Comparison of ENCODE assay signal across 9 cellular contexts in the genomic region with DNA sequence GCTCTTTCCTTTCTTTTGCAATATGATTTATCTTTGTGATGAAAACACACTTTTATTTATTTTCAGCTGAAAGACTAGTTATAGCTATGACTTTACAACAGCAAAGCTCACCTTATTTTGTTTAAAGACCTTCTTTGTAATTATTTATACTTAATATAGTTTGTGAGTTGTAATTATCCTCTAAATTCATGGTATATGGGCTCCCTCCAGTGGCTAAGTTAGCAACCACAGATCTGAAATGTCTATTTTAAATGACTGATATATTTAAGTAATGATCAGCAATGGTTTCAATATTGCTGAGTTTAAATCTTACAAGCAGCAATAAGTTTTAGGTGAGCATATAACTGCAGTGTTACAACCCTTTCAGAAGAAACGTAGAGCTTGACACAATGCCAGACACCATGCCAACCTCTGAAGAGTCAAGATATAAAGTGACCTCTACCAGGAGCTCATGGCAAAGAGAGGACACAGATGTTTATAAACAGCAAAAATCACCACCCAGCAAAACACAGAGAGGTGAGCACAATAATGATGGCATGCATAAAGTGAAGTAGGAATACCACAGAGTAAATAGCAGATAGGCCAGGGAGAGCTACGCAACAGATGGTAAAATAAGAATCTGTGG.
A peak's percentile ranks its signal among the peaks of the same experiment; 100 is the strongest.
DNase-seq lines count a peak whose midpoint lies in the region; ATAC-seq, FAIRE-seq and TF ChIP-seq lines count a peak whose summit lies in the region.
"Had no signal": no experiment of that assay in that cellular context is flagged by ENCODE, and none has a peak within 500 bp of the region (broad histone marks: within the 10 kb centered on the region; RNA-seq: fewer than 3 reads in every experiment).

No MANE protein-coding gene starts in this region.

- no peak for DNase-seq in HFF-Myc (ENCODE audit: extremely low read depth, low read depth)
- DNase-seq in SK-MEL-5 (ENCODE audit: low read depth, low spot score), result peak; percentile 40
- DNase-seq in frontal cortex (ENCODE audit: low spot score in 2 of 2), result peak in 1 of 2 donors; percentile 2
- DNase-seq in smooth muscle cell of the brain vasculature (ENCODE audit: low read depth, low spot score), result peak; percentile 31
- DNase-seq in natural killer cell, result no peak
- no peak for DNase-seq in mucosa of gallbladder (ENCODE audit: low spot score)
- DNase-seq in NCI-H2107 treated with DMSO at 0.1 percent for 48 hours (lab: John Stamatoyannopoulos, UW; ENCODE audit: unreplicated experiment), result no peak

- H3K4me3 Mint-ChIP-seq in natural killer cell, result no peak overlapping the region

- intact Hi-C loops in natural killer cell (cut with micrococcal nuclease), result no loop called here

- no peak overlapping the region for H3K4me3 ChIP-seq in HFF-Myc (replicated peaks; ENCODE audit: low read depth, low read length)
- H3K4me3 ChIP-seq: mucosa of descending colon had no signal

- H3K36me3 Mint-ChIP-seq in natural killer cell, result no peaks in the 10 kb centered on the region

- peak; percentile 34 for FAIRE-seq in frontal cortex (lab: Jason Lieb, UNC)

- H3K27ac Mint-ChIP-seq in natural killer cell, result no peak overlapping the region

- no peak for ATAC-seq in GM21786 (IDR thresholded peaks at IDR 0.05; ENCODE audit: unreplicated experiment)
- ATAC-seq in natural killer cell, result no peak
- ATAC-seq: mucosa of descending colon had no signal

- H3K4me1 Mint-ChIP-seq in natural killer cell, result no peaks in the 10 kb centered on the region

- peaks cover 8 to 10% of the 10 kb centered on the region in 2 donors for H3K9me3 Mint-ChIP-seq in natural killer cell

- in situ Hi-C loops in SK-MEL-5 (cut with HindIII; ENCODE audit: low pct_unique_long_range_greater_than_20kb, low sequenced_read_pairs), result no loop called here

- TF ChIP-seq CTCF in HFF-Myc (IDR thresholded peaks at IDR 0.05; ENCODE audit: low read depth, low read length, missing control alignments) (peak; percentile 40), natural killer cell (IDR thresholded peaks at IDR 0.05) (no peak)

- H3K27me3 Mint-ChIP-seq in natural killer cell (ENCODE audit: low read depth in 2 of 2), result no peaks in the 10 kb centered on the region

Comparison
In these comparisons a context has a peak if more than half of its experiments do, and no peak if none do; other contexts are left out.
1. DNase-seq: peak in SK-MEL-5 (single experiment) and smooth muscle cell of the brain vasculature (single experiment); none in HFF-Myc (single experiment), natural killer cell (single experiment), mucosa of gallbladder (single experiment) and NCI-H2107 treated with DMSO at 0.1 percent for 48 hours (single experiment).